ENCODE assay signal across 10 cellular contexts in the genomic region with DNA sequence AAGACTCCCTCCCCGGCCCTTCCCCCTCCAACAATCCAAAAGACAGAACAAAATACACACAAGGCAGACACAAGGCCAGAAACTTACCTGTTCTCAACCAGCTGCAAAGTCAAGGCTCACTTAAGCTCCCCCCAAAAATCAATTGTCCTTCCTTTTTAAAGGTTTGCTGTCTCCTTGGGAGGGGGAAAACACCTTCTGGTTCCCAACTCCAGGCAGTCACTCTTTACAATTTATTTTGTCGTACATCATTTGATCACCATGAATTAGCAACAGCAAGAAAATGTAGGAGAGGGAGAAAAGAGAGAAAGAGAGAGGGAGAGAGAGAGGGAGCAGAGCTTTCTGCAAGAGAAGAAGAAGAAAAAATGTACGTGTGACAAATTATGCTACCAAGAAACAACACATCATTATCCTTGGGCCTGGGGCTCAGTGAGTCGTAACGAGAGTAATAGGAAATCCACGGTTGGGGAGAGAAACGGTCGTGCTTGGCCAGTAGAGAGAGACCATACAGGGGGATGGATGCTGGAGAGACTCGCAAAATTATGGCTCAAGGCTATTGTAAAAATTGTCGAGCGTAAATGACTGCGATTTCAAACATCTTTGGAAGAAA. TPM values are rescaled to one million over a fixed set of nuclear protein-coding genes. Genes with fewer than 3 reads are reported as not detected.
DNase-seq lines count a peak whose midpoint lies in the region; ATAC-seq, FAIRE-seq and TF ChIP-seq lines count a peak whose summit lies in the region.
"Had no signal": no experiment of that assay in that cellular context is flagged by ENCODE, and none has a peak within 500 bp of the region (broad histone marks: within the 10 kb centered on the region; RNA-seq: fewer than 3 reads in every experiment).

A gene with protein sequence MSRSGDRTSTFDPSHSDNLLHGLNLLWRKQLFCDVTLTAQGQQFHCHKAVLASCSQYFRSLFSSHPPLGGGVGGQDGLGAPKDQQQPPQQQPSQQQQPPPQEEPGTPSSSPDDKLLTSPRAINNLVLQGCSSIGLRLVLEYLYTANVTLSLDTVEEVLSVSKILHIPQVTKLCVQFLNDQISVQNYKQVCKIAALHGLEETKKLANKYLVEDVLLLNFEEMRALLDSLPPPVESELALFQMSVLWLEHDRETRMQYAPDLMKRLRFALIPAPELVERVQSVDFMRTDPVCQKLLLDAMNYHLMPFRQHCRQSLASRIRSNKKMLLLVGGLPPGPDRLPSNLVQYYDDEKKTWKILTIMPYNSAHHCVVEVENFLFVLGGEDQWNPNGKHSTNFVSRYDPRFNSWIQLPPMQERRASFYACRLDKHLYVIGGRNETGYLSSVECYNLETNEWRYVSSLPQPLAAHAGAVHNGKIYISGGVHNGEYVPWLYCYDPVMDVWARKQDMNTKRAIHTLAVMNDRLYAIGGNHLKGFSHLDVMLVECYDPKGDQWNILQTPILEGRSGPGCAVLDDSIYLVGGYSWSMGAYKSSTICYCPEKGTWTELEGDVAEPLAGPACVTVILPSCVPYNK (minus strand): TSS at position 444 of the 607 bp plus-strand sequence. CDS start 2,432 bp downstream, outside the sequence.

- no peak within 1 kb of the TSS for H3K4ac ChIP-seq in H1 (replicated peaks; ENCODE audit: insufficient read length, low read depth, low read length)

- H2BK20ac ChIP-seq in H1 (ENCODE audit: low read length), result no peak within 1 kb of the TSS

- TF ChIP-seq RAD21 in H1 (IDR thresholded peaks at IDR 0.05 in 1 of 2, conservative IDR thresholded peaks at IDR 0.05 in 1 of 2; ENCODE audit: low read depth in 2 of 2, low read length in 2 of 2), result no peak

- H4K8ac ChIP-seq in H1 (ENCODE audit: extremely low read depth, insufficient read depth, low read length), result no peak within 1 kb of the TSS

- H3K4me3 Mint-ChIP-seq in osteocyte (ENCODE audit: unreplicated experiment), result peak within 1 kb of the TSS; percentile 38

- peak within 1 kb of the TSS; percentile 84 to 99 (median 97) for H3K4me2 ChIP-seq in BLaER1 treated with 17β-estradiol and CSF1 and Interleukin-3, amounts not matched to agents 10 nM and 100 nM
- H3K4me2 ChIP-seq in H1 (ENCODE audit: insufficient read depth in 1 of 2, low read depth in 2 of 2, low read length in 2 of 2), result peak within 1 kb of the TSS; percentile 84 to 100

- CTCF ChIA-PET in H1 (lab: Charles Lee; ENCODE audit: partially characterized antibody), result interaction anchor here (3.8 kb wide), 1 partner anchor 58 kb away, joined by 15 read pairs; no protein-coding TSS in a partner anchor

- H3K27me3 ChIP-seq in BLaER1 treated with 17β-estradiol and CSF1 and Interleukin-3, amounts not matched to agents 10 nM and 100 nM, result peaks cover 35 to 69% (median 38%) of the 10 kb centered on the region in 11 experiments
- H3K27me3 ChIP-seq in H1 (replicated peaks in 1 of 4; ENCODE audit: control insufficient read depth in 3 of 4, extremely low read depth in 1 of 4, insufficient read depth in 3 of 4, low read length in 3 of 4), result peaks cover 10 to 49% (median 38%) of the 10 kb centered on the region in 4 experiments

- POLR2A ChIA-PET in H1 (lab: Charles Lee; ENCODE audit: partially characterized antibody), result interaction anchor here (1.1 kb wide), 1 partner anchor 17 kb away, joined by 3 read pairs; no protein-coding TSS in a partner anchor

- peaks cover 61% of the 10 kb centered on the region for H3K27me3 Mint-ChIP-seq in osteocyte (ENCODE audit: unreplicated experiment)

- H2BK12ac ChIP-seq in H1 (ENCODE audit: low read depth, low read length), result no peak within 1 kb of the TSS

- no peak within 1 kb of the TSS for H2AFZ ChIP-seq in H1 (ENCODE audit: low read length)

- H3K9me3 ChIP-seq in BLaER1 treated with 17β-estradiol and CSF1 and Interleukin-3, amounts not matched to agents 10 nM and 100 nM (replicated peaks in 1 of 11), result no peaks in the 10 kb centered on the region
- H3K9me3 ChIP-seq in H1 (ENCODE audit: insufficient read depth in 2 of 2, low read depth in 1 of 2, low read length in 1 of 2), result no peaks in the 10 kb centered on the region

- DNase-seq in H1 (ENCODE audit: low read depth in 1 of 2, low spot score in 2 of 2) (no peak), osteocyte (ENCODE audit: extremely low spot score, unreplicated experiment) (no peak), SKM-1 treated with dmso at 0.1 percent for 144 hours (lab: John Stamatoyannopoulos, UW; ENCODE audit: unreplicated experiment) (no peak)
- DNase-seq: NCI-H2171 had no signal

- H3K36me3 Mint-ChIP-seq in osteocyte (ENCODE audit: unreplicated experiment), result no peaks in the 10 kb centered on the region

- no peaks in the 10 kb centered on the region for H3K79me2 ChIP-seq in H1 (ENCODE audit: control insufficient read depth in 1 of 2, insufficient read depth in 2 of 2, low read length in 2 of 2)

- no peak within 1 kb of the TSS for H3K56ac ChIP-seq in H1 (replicated peaks; ENCODE audit: insufficient read length, low read depth, low read length)

- no peak within 1 kb of the TSS for H3K14ac ChIP-seq in H1 (ENCODE audit: insufficient read length)

- H3K4me1 ChIP-seq in BLaER1 treated with 17β-estradiol and CSF1 and Interleukin-3, amounts not matched to agents 10 nM and 100 nM, result peaks cover 20 to 53% (median 41%) of the 10 kb centered on the region in 10 experiments; a peak in 19 of 20 replicates
- peaks cover 7 to 23% (median 15%) of the 10 kb centered on the region in 4 experiments for H3K4me1 ChIP-seq in H1 (replicated peaks in 1 of 4; ENCODE audit: control insufficient read depth in 3 of 4, insufficient read depth in 4 of 4, low read length in 3 of 4)

- H3K4me3 ChIP-seq in BLaER1 treated with 17β-estradiol and CSF1 and Interleukin-3, amounts not matched to agents 10 nM and 100 nM, result peak within 1 kb of the TSS; percentile 50 to 71 (median 63)
- H3K4me3 ChIP-seq in H1 (ENCODE audit: extremely low read depth in 1 of 4, insufficient read depth in 2 of 4, low read depth in 3 of 4, low read length in 4 of 4), result peak within 1 kb of the TSS; percentile 26 to 90 (median 36)

- no peak within 1 kb of the TSS for H2AK5ac ChIP-seq in H1 (ENCODE audit: low read depth, low read length)

- H3K27ac Mint-ChIP-seq in osteocyte (ENCODE audit: unreplicated experiment), result no peak within 1 kb of the TSS

- no peak within 1 kb of the TSS for H3K23ac ChIP-seq in H1 (ENCODE audit: insufficient read length)

- ATAC-seq in HG02610 (IDR thresholded peaks at IDR 0.05; ENCODE audit: unreplicated experiment) (peak; percentile 35), HG02981 (IDR thresholded peaks at IDR 0.05; ENCODE audit: unreplicated experiment) (no peak), HG02678 (IDR thresholded peaks at IDR 0.05; ENCODE audit: unreplicated experiment) (no peak), HG03095 (IDR thresholded peaks at IDR 0.05; ENCODE audit: unreplicated experiment) (no peak)

- TF ChIP-seq POLR2A in H1 (IDR thresholded peaks at IDR 0.05; ENCODE audit: control extremely low read depth in 1 of 2, low read depth in 2 of 2, low read length in 2 of 2), result no peak

- H2BK15ac ChIP-seq in H1 (ENCODE audit: low read length), result no peak within 1 kb of the TSS

- H4K20me1 ChIP-seq in BLaER1 treated with 17β-estradiol and CSF1 and Interleukin-3, amounts not matched to agents 10 nM and 100 nM, result peaks cover 0 to 23% (median 0%) of the 10 kb centered on the region in 11 experiments; a peak in 4 of 22 replicates
- peaks cover 0 to 2% of the 10 kb centered on the region in 2 experiments for H4K20me1 ChIP-seq in H1 (replicated peaks in 1 of 2; ENCODE audit: control insufficient read depth in 1 of 2, insufficient read depth in 2 of 2, low read length in 2 of 2)

- peaks cover 18% of the 10 kb centered on the region for H3K4me1 Mint-ChIP-seq in osteocyte (ENCODE audit: unreplicated experiment)

- H3K36me3 ChIP-seq in BLaER1 treated with 17β-estradiol and CSF1 and Interleukin-3, amounts not matched to agents 10 nM and 100 nM, result no peaks in the 10 kb centered on the region
- H3K36me3 ChIP-seq in H1 (ENCODE audit: control insufficient read depth in 2 of 4, insufficient read depth in 4 of 4, low read length in 3 of 4), result no peaks in the 10 kb centered on the region

- TF ChIP-seq CTCF in H1 (IDR thresholded peaks at IDR 0.05; ENCODE audit: control extremely low read depth in 1 of 3, insufficient read depth in 1 of 3, low read depth in 1 of 3, low read length in 3 of 3) (no peak), osteocyte (IDR thresholded peaks at IDR 0.05) (no peak)

- H2BK120ac ChIP-seq in H1 (replicated peaks; ENCODE audit: low read depth, low read length), result peak within 1 kb of the TSS; percentile 13

- FAIRE-seq in H1 (lab: Jason Lieb, UNC), result no peak
- FAIRE-seq: G401.6 had no signal

- no peak within 1 kb of the TSS for H3K18ac ChIP-seq in H1 (ENCODE audit: extremely low read depth, low read length)

- no peaks in the 10 kb centered on the region for H3K9me3 Mint-ChIP-seq in osteocyte (ENCODE audit: unreplicated experiment)

- 2% methylated on average over 9 of the region's 12 CpGs; no CpG with 5 or more reads in 1 of the 2 experiments for WGBS in H1 (ENCODE audit: extremely low coverage in 1 of 2, insufficient coverage in 1 of 2, insufficient read length in 1 of 2, insufficient replicate concordance in 2 of 2, low coverage in 1 of 2, low lambda C conversion rate in 2 of 2, missing lambda C conversion rate in 1 of 2), 2 experiments

- no peak for TF ChIP-seq EP300 in H1 (IDR thresholded peaks at IDR 0.05; ENCODE audit: borderline replicate concordance in 1 of 2, low read depth in 2 of 2, low read length in 2 of 2)

- H3K9ac ChIP-seq in BLaER1 treated with 17β-estradiol and CSF1 and Interleukin-3, amounts not matched to agents 10 nM and 100 nM, result peak within 1 kb of the TSS in 9 of 11 experiments; percentile 15 to 71 (median 54); a peak in 14 of 22 replicates
- H3K9ac ChIP-seq in H1 (replicated peaks in 1 of 4; ENCODE audit: extremely low read depth in 1 of 4, low read depth in 3 of 4, low read length in 3 of 4), result peak within 1 kb of the TSS in 1 of 4 experiments; percentile 47; a peak in 1 of 7 replicates

- H4K5ac ChIP-seq in H1 (ENCODE audit: insufficient read length, low read depth, low read length), result no peak within 1 kb of the TSS

- no peak within 1 kb of the TSS for H2BK5ac ChIP-seq in H1 (ENCODE audit: low read depth, low read length)

- no peak within 1 kb of the TSS; a peak in 1 of 22 replicates for H3K27ac ChIP-seq in BLaER1 treated with 17β-estradiol and CSF1 and Interleukin-3, amounts not matched to agents 10 nM and 100 nM
- no peak within 1 kb of the TSS for H3K27ac ChIP-seq in H1 (ENCODE audit: low read depth, low read length)

- H3K23me2 ChIP-seq in H1 (ENCODE audit: low read depth, low read length), result peaks cover 20% of the 10 kb centered on the region

- H4K91ac ChIP-seq in H1 (replicated peaks; ENCODE audit: insufficient read length, low read length), result no peak within 1 kb of the TSS

- no peaks in the 10 kb centered on the region for H3K79me1 ChIP-seq in H1 (ENCODE audit: low read depth, low read length)

RNA-seq across cellular contexts. Expression of the gene that starts here (rescaled TPM):
- total RNA-seq in H1 (2021; fragmentation: NEBNext Ultra II Directional; extraction: Animal tissue kit (Norgen Biotek cat#: 25700)), result 1.2 and 1.3 TPM in 2 replicates
- 1.1 and 1.4 TPM in 2 replicates for polyA plus RNA-seq in H1 (2011; rRNA removed)
- polyA plus RNA-seq in H1 (2011; cell fraction: cytosol; rRNA removed), result 0.96 TPM
- 2.2 TPM for polyA plus RNA-seq in H1 (2011; cell fraction: nucleus; rRNA removed)
- polyA plus RNA-seq in H1 (2012, experiment 1 of 2), result 1.2 to 1.8 TPM (median 1.5 TPM) in 4 replicates
- 0.16 TPM for polyA plus RNA-seq in H1 (2012, experiment 2 of 2)
- polyA plus RNA-seq in H1 (2013, experiment 1 of 2), result 0.36 TPM
- polyA plus RNA-seq in H1 (2013, experiment 2 of 2), result 0.37 TPM
- polyA minus RNA-seq in H1 (2011; rRNA and poly(A)+ RNA removed), result 1.9 and 4.7 TPM in 2 replicates
- polyA minus RNA-seq in H1 (2011; cell fraction: cytosol; rRNA and poly(A)+ RNA removed), result 1.8 TPM
- 11.2 TPM for polyA minus RNA-seq in H1 (2011; cell fraction: nucleus; rRNA and poly(A)+ RNA removed)
- not detected in 2 replicates for total RNA-seq in osteocyte
